ENCODE assay signal across 22 cellular contexts in the genomic region with DNA sequence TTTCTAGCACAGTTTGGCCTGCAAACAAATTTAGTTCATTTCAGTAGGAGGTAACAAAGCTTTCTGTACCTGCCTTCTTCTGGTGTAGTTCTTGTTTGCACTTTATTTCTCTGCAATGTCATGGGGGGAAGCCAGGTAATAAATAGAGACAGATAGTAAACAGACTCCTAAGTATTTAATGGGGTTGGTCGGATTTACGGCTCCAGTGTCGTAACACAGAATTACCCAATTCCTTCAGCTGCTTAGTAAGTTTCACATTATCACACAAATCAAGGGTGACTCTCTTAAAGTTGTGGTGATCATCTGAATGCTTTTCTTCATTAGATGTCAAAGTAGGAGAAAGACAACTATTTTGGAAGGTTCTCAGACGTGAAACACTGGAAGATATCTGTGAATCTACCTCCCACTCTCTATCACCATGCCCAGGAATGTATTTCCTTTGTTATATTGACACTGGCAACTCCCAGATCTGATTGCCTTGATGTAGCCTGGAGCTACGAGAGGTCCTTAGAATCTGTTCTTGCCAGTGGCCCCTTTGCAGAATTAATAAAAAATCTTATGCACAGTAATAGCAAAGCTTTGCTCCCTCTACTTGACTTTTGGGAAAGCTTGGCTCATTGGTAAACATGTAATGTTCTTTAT. TPM values are rescaled to one million over a fixed set of nuclear protein-coding genes. Genes with fewer than 3 reads are reported as not detected.
A peak's percentile ranks its signal among the peaks of the same experiment; 100 is the strongest.
DNase-seq lines count a peak whose midpoint lies in the region; ATAC-seq and TF ChIP-seq lines count a peak whose summit lies in the region.
"Had no signal": no experiment of that assay in that cellular context is flagged by ENCODE, and none has a peak within 500 bp of the region (broad histone marks: within the 10 kb centered on the region; RNA-seq: fewer than 3 reads in every experiment).

No MANE protein-coding gene starts in this region.

- H3K4me3 ChIP-seq in NB4 (ENCODE audit: low read depth, low read length) (no peak overlapping the region), fibroblast of pulmonary artery (replicated peaks; ENCODE audit: low read depth, low read length) (no peak overlapping the region)
- H3K4me3 ChIP-seq: sigmoid colon had no signal

- no peaks in the 10 kb centered on the region for H3K27me3 Mint-ChIP-seq in activated naive CD4-positive, alpha-beta T cell treated with anti-CD3 and anti-CD28 coated beads for 36 hours (ENCODE audit: low read depth)
- no peaks in the 10 kb centered on the region for H3K27me3 Mint-ChIP-seq in activated CD4-positive, alpha-beta memory T cell treated with anti-CD3 and anti-CD28 coated beads, Interleukin-2, amount 10 ng/mL, durations not matched to agents 7 days and 5 days
- H3K27me3 Mint-ChIP-seq: activated naive CD8-positive, alpha-beta T cell treated with anti-CD3 and anti-CD28 coated beads, Interleukin-2, amount 50 U/mL, for 24 hours had no signal

- intact Hi-C loops in sciatic nerve (cut with DNase I) = loop anchor here (10.0 kb wide), 1 partner anchor 124 kb away; no protein-coding TSS in a partner anchor
- intact Hi-C loops in activated naive CD4-positive, alpha-beta T cell treated with anti-CD3 and anti-CD28 coated beads for 36 hours (cut with micrococcal nuclease) = no loop called here

- no peak overlapping the region for H3K4me3 Mint-ChIP-seq in activated naive CD4-positive, alpha-beta T cell treated with anti-CD3 and anti-CD28 coated beads for 36 hours
- H3K4me3 Mint-ChIP-seq in activated CD4-positive, alpha-beta memory T cell treated with anti-CD3 and anti-CD28 coated beads, Interleukin-2, amount 10 ng/mL, durations not matched to agents 7 days and 5 days = no peak overlapping the region
- H3K4me3 Mint-ChIP-seq: activated naive CD8-positive, alpha-beta T cell treated with anti-CD3 and anti-CD28 coated beads, Interleukin-2, amount 50 U/mL, for 24 hours; activated T-helper 1 cell treated with anti-CD3 and anti-CD28 coated beads, Interleukin-12 subunit alpha, Interleukin-12 subunit beta, Interleukin-2, Interleukin-4 antibody, amounts not matched to agents 30 ng/mL and 10 ng/mL and 1 ng/mL, durations not matched to agents 14 hours and 24 hours and 36 hours; B cell had no signal

- TF ChIP-seq CTCF in C4-2B (conservative IDR thresholded peaks at IDR 0.05) (no peak), NB4 (IDR thresholded peaks at IDR 0.05; ENCODE audit: low read depth, low read length) (no peak), fibroblast of pulmonary artery (IDR thresholded peaks at IDR 0.05; ENCODE audit: low read length, missing control alignments) (no peak)

- DNase-seq in NB4 (ENCODE audit: low read depth) (peak; percentile 63), fibroblast of pulmonary artery (ENCODE audit: low read depth) (peak; percentile 40), sciatic nerve (ENCODE audit: low spot score) (no peak)
- no peak for DNase-seq in activated naive CD4-positive, alpha-beta T cell treated with anti-CD3 and anti-CD28 coated beads for 36 hours
- DNase-seq in activated CD4-positive, alpha-beta T cell treated with anti-CD3 and anti-CD28 coated beads, Interleukin-2, amount 50 U/mL, for 48 hours = no peak
- DNase-seq in activated CD4-positive, alpha-beta memory T cell treated with anti-CD3 and anti-CD28 coated beads, Interleukin-2, amount 10 ng/mL, durations not matched to agents 7 days and 5 days = no peak
- no peak for DNase-seq in activated T-cell treated with anti-CD3 and anti-CD28 coated beads, Interleukin-2, amount 50 U/mL, for 1 hour
- DNase-seq: activated naive CD8-positive, alpha-beta T cell treated with anti-CD3 and anti-CD28 coated beads, Interleukin-2, amount 50 U/mL, for 24 hours; central memory CD4-positive, alpha-beta T cell; effector CD8-positive, alpha-beta T cell; hypothalamus; NCI-H1436; NCI-H2227 treated with DMSO at 0.1 percent for 48 hours; sigmoid colon; T-helper 1 cell had no signal

- ATAC-seq in sciatic nerve = peak; percentile 55
- ATAC-seq: activated naive CD8-positive, alpha-beta T cell treated with anti-CD3 and anti-CD28 coated beads, Interleukin-2, amount 50 U/mL, for 24 hours had no signal

- H3K4me1 Mint-ChIP-seq in activated naive CD4-positive, alpha-beta T cell treated with anti-CD3 and anti-CD28 coated beads for 36 hours (ENCODE audit: low read depth) = no peaks in the 10 kb centered on the region
- H3K4me1 Mint-ChIP-seq in activated CD4-positive, alpha-beta memory T cell treated with anti-CD3 and anti-CD28 coated beads, Interleukin-2, amount 10 ng/mL, durations not matched to agents 7 days and 5 days = no peaks in the 10 kb centered on the region
- H3K4me1 Mint-ChIP-seq: activated naive CD8-positive, alpha-beta T cell treated with anti-CD3 and anti-CD28 coated beads, Interleukin-2, amount 50 U/mL, for 24 hours; B cell had no signal

- no peak overlapping the region for H3K27ac Mint-ChIP-seq in activated naive CD4-positive, alpha-beta T cell treated with anti-CD3 and anti-CD28 coated beads for 36 hours
- no peak overlapping the region for H3K27ac Mint-ChIP-seq in activated CD4-positive, alpha-beta memory T cell treated with anti-CD3 and anti-CD28 coated beads, Interleukin-2, amount 10 ng/mL, durations not matched to agents 7 days and 5 days
- H3K27ac Mint-ChIP-seq: activated naive CD8-positive, alpha-beta T cell treated with anti-CD3 and anti-CD28 coated beads, Interleukin-2, amount 50 U/mL, for 24 hours; activated T-helper 1 cell treated with anti-CD3 and anti-CD28 coated beads, Interleukin-12 subunit alpha, Interleukin-12 subunit beta, Interleukin-2, Interleukin-4 antibody, amounts not matched to agents 30 ng/mL and 10 ng/mL and 1 ng/mL, durations not matched to agents 14 hours and 24 hours and 36 hours; B cell had no signal

- peak overlapping the region; percentile 26; the same call in 1 of the 2 replicates for H3K27ac ChIP-seq in C4-2B
- H3K27ac ChIP-seq: KMS-11, sigmoid colon had no signal

- H3K9me3 Mint-ChIP-seq in activated naive CD4-positive, alpha-beta T cell treated with anti-CD3 and anti-CD28 coated beads for 36 hours = no peaks in the 10 kb centered on the region
- H3K9me3 Mint-ChIP-seq in activated CD4-positive, alpha-beta memory T cell treated with anti-CD3 and anti-CD28 coated beads, Interleukin-2, amount 10 ng/mL, durations not matched to agents 7 days and 5 days = no peaks in the 10 kb centered on the region
- H3K9me3 Mint-ChIP-seq: activated naive CD8-positive, alpha-beta T cell treated with anti-CD3 and anti-CD28 coated beads, Interleukin-2, amount 50 U/mL, for 24 hours; activated T-helper 1 cell treated with anti-CD3 and anti-CD28 coated beads, Interleukin-12 subunit alpha, Interleukin-12 subunit beta, Interleukin-2, Interleukin-4 antibody, amounts not matched to agents 30 ng/mL and 10 ng/mL and 1 ng/mL, durations not matched to agents 14 hours and 24 hours and 36 hours had no signal

- TF ChIP-seq POLR2A in NB4 (IDR thresholded peaks at IDR 0.05; ENCODE audit: extremely low read depth, insufficient read length) = no peak

- POLR2A ChIA-PET in activated CD4-positive, alpha-beta memory T cell treated with anti-CD3 and anti-CD28 coated beads, Interleukin-2, amount 10 ng/mL, durations not matched to agents 7 days and 5 days (lab: Charles Lee) = no interaction called here

- no peaks in the 10 kb centered on the region for H3K36me3 Mint-ChIP-seq in activated naive CD4-positive, alpha-beta T cell treated with anti-CD3 and anti-CD28 coated beads for 36 hours (ENCODE audit: low read depth)
- H3K36me3 Mint-ChIP-seq in activated CD4-positive, alpha-beta memory T cell treated with anti-CD3 and anti-CD28 coated beads, Interleukin-2, amount 10 ng/mL, durations not matched to agents 7 days and 5 days (ENCODE audit: low read depth) = no peaks in the 10 kb centered on the region

- CTCF ChIA-PET in activated naive CD4-positive, alpha-beta T cell treated with anti-CD3 and anti-CD28 coated beads for 36 hours (lab: Charles Lee) = interaction anchor here (0.6 to 8.0 kb wide), 8 partner anchors 8 to 439 kb away, joined by 3 to 98 read pairs (median 4); no protein-coding TSS in a partner anchor
- CTCF ChIA-PET in activated CD4-positive, alpha-beta memory T cell treated with anti-CD3 and anti-CD28 coated beads, Interleukin-2, amount 10 ng/mL, durations not matched to agents 7 days and 5 days (lab: Charles Lee) = interaction anchor here (1.4 to 6.9 kb wide), 5 partner anchors 44 to 132 kb away, joined by 4 to 84 read pairs (median 5); no protein-coding TSS in a partner anchor

RNA-seq across cellular contexts. Expression of gene TMC3, which starts 25.0 kb away (rescaled TPM):
- 0.13 TPM for total RNA-seq in sciatic nerve
- total RNA-seq in activated naive CD4-positive, alpha-beta T cell treated with anti-CD3 and anti-CD28 coated beads for 36 hours = not detected
- not detected for total RNA-seq in activated CD4-positive, alpha-beta memory T cell treated with anti-CD3 and anti-CD28 coated beads, Interleukin-2, amount 10 ng/mL, durations not matched to agents 7 days and 5 days
- total RNA-seq: activated T-helper 1 cell treated with anti-CD3 and anti-CD28 coated beads, Interleukin-12 subunit alpha, Interleukin-12 subunit beta, Interleukin-2, Interleukin-4 antibody, amounts not matched to agents 30 ng/mL and 10 ng/mL and 1 ng/mL, durations not matched to agents 14 hours and 24 hours and 36 hours; B cell; fibroblast of lung; kidney epithelial cell; subcutaneous adipose tissue had no signal

Comparison
In these comparisons a context has a peak if more than half of its experiments do, and no peak if none do; other contexts are left out.
1. DNase-seq: peak in NB4 (single experiment) and fibroblast of pulmonary artery (single experiment); none in sciatic nerve (single experiment), activated naive CD4-positive, alpha-beta T cell treated with anti-CD3 and anti-CD28 coated beads for 36 hours (single experiment), activated CD4-positive, alpha-beta T cell treated with anti-CD3 and anti-CD28 coated beads, Interleukin-2, amount 50 U/mL, for 48 hours (0 of 2), activated CD4-positive, alpha-beta memory T cell treated with anti-CD3 and anti-CD28 coated beads, Interleukin-2, amount 10 ng/mL, durations not matched to agents 7 days and 5 days (single experiment) and activated T-cell treated with anti-CD3 and anti-CD28 coated beads, Interleukin-2, amount 50 U/mL, for 1 hour (single experiment).